13 cellular contexts compared by ENCODE assay signal in genomic region chr7:33379891-33380525, GRCh38.
"Had no signal": no experiment of that assay in that cellular context is flagged by ENCODE, and none has a peak within 500 bp of the region (broad histone marks: within the 10 kb centered on the region; RNA-seq: fewer than 3 reads in every experiment).

No MANE protein-coding gene starts in this region.

- H3K27ac ChIP-seq: hepatocyte, neutrophil, parathyroid adenoma, sigmoid colon, VCaP had no signal

- DNase-seq: activated CD4-positive, alpha-beta T cell treated with anti-CD3 and anti-CD28 coated beads for 1 hour; activated gamma-delta T cell; foreskin fibroblast; naive thymus-derived CD4-positive, alpha-beta T cell; sigmoid colon; stimulated activated naive CD4-positive, alpha-beta T cell; T-helper 2 cell had no signal

- H3K4me1 Mint-ChIP-seq: memory B cell; naive thymus-derived CD4-positive, alpha-beta T cell had no signal

- H3K4me3 Mint-ChIP-seq: memory B cell; naive thymus-derived CD4-positive, alpha-beta T cell had no signal

- ATAC-seq: activated naive CD4-positive, alpha-beta T cell treated with anti-CD3 and anti-CD28 coated beads, Interleukin-2, amount 50 U/mL, for 72 hours; naive thymus-derived CD4-positive, alpha-beta T cell had no signal

- H3K4me3 ChIP-seq: hepatocyte, sigmoid colon had no signal

- H3K36me3 ChIP-seq: neutrophil had no signal

- H3K9me3 Mint-ChIP-seq: activated naive CD4-positive, alpha-beta T cell treated with anti-CD3 and anti-CD28 coated beads, Interleukin-2, amount 50 U/mL, for 72 hours; memory B cell; naive thymus-derived CD4-positive, alpha-beta T cell had no signal

- H3K9me3 ChIP-seq: neutrophil, sigmoid colon had no signal

- H3K27me3 Mint-ChIP-seq: memory B cell; naive thymus-derived CD4-positive, alpha-beta T cell had no signal

- H3K4me1 ChIP-seq: parathyroid adenoma, sigmoid colon had no signal

- H3K27ac Mint-ChIP-seq: activated naive CD4-positive, alpha-beta T cell treated with anti-CD3 and anti-CD28 coated beads, Interleukin-2, amount 50 U/mL, for 72 hours; memory B cell; naive thymus-derived CD4-positive, alpha-beta T cell had no signal

- H3K27me3 ChIP-seq: hepatocyte, neutrophil, sigmoid colon had no signal
